1 cellular context compared by ENCODE assay signal in the genomic region with DNA sequence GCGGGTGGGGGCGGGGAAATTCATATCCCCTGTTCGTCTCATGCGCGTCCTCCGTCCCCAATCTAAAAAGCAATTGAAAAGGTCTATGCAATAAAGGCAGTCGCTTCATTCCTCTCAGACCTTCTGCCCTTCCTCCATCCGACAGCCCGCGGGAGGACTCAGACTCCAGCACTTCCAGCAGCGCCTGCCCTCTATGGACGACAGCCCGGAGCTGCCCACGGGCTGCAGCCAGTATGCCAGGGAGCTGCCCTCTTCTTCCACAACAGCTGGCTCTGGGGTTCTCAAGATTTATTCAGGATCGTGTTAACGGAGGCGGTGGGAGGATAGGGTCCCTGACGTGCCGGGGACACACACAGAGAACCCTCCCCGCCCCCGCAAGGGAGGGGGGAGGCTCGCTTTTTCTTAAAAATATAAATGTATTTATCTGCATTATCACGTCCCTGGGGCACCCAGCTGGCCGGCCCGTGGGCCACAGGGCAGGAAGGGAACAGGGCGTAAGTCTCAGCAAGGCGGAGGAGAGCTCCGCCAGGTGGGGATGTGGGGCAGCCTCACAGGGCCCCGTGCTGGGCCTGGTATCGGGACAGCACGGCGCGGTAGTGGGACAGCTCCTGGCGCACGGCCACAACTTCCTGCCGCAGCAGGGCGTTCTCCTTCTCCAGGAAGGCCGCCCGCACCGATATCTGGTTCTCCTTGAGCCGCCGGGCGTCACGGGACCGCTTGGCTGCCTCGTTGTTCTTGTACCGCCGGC.
TF ChIP-seq lines count a peak whose summit lies in the region.

No MANE protein-coding gene starts in this region.

TF ChIP-seq in GM23338, 12 proteins besides CTCF, POLR2A, EP300 and RAD21:
- TF ChIP-seq POLR2AphosphoS5 (IDR thresholded peaks at IDR 0.05; ENCODE audit: low read depth), result no peak; the same call in 1 of the 2 replicates
- TF ChIP-seq EZH2phosphoT487 (IDR thresholded peaks at IDR 0.05; ENCODE audit: unreplicated experiment), result no peak
- TF ChIP-seq, protein P1, sequence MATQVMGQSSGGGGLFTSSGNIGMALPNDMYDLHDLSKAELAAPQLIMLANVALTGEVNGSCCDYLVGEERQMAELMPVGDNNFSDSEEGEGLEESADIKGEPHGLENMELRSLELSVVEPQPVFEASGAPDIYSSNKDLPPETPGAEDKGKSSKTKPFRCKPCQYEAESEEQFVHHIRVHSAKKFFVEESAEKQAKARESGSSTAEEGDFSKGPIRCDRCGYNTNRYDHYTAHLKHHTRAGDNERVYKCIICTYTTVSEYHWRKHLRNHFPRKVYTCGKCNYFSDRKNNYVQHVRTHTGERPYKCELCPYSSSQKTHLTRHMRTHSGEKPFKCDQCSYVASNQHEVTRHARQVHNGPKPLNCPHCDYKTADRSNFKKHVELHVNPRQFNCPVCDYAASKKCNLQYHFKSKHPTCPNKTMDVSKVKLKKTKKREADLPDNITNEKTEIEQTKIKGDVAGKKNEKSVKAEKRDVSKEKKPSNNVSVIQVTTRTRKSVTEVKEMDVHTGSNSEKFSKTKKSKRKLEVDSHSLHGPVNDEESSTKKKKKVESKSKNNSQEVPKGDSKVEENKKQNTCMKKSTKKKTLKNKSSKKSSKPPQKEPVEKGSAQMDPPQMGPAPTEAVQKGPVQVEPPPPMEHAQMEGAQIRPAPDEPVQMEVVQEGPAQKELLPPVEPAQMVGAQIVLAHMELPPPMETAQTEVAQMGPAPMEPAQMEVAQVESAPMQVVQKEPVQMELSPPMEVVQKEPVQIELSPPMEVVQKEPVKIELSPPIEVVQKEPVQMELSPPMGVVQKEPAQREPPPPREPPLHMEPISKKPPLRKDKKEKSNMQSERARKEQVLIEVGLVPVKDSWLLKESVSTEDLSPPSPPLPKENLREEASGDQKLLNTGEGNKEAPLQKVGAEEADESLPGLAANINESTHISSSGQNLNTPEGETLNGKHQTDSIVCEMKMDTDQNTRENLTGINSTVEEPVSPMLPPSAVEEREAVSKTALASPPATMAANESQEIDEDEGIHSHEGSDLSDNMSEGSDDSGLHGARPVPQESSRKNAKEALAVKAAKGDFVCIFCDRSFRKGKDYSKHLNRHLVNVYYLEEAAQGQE (IDR thresholded peaks at IDR 0.05; ENCODE audit: unreplicated experiment), result peak; percentile 13
- no peak for TF ChIP-seq EZH2 (IDR thresholded peaks at IDR 0.05; ENCODE audit: low read depth, unreplicated experiment)
- TF ChIP-seq ZNF331 (CRISPR knock-in tag; IDR thresholded peaks at IDR 0.05; ENCODE audit: low read depth), result no peak
